15 cellular contexts compared by ENCODE assay signal in genomic region chr4:42641696-42642095, GRCh38. TPM values are rescaled to one million over a fixed set of nuclear protein-coding genes. Genes with fewer than 3 reads are reported as not detected.
DNase-seq lines count a peak whose midpoint lies in the region; ATAC-seq and TF ChIP-seq lines count a peak whose summit lies in the region.
"Had no signal": no experiment of that assay in that cellular context is flagged by ENCODE, and none has a peak within 500 bp of the region (broad histone marks: within the 10 kb centered on the region; RNA-seq: fewer than 3 reads in every experiment).

No MANE protein-coding gene starts in this region.

- ATAC-seq in GM21717 (IDR thresholded peaks at IDR 0.05; ENCODE audit: unreplicated experiment), result peak; percentile 20
- ATAC-seq in activated T-helper 17 cell treated with anti-CD3 and anti-CD28 coated beads, Interleukin-2, amount 50 U/mL, for 72 hours (replicated peaks), result peak; percentile 72
- no peak for ATAC-seq in natural killer cell
- ATAC-seq in GM18873 (IDR thresholded peaks at IDR 0.05; ENCODE audit: low FRiP score, unreplicated experiment), result no peak
- no peak for ATAC-seq in GM21423 (IDR thresholded peaks at IDR 0.05; ENCODE audit: unreplicated experiment)
- ATAC-seq: sciatic nerve had no signal

- intact Hi-C loops in natural killer cell (cut with micrococcal nuclease), result loop anchor here (2.0 kb wide), 1 partner anchor 13 kb away; no protein-coding TSS in a partner anchor

- H3K36me3 Mint-ChIP-seq in activated T-helper 17 cell treated with anti-CD3 and anti-CD28 coated beads, Interleukin-2, amount 50 U/mL, for 72 hours (ENCODE audit: low read depth), result no peaks in the 10 kb centered on the region
- H3K36me3 Mint-ChIP-seq in natural killer cell, result no peaks in the 10 kb centered on the region
- H3K36me3 Mint-ChIP-seq: CD14-positive monocyte had no signal

- DNase-seq in GM06990 (ENCODE audit: extremely low read depth, insufficient read length) (peak; percentile 63), natural killer cell (no peak), DMS 273 treated with DMSO at 0.1 percent for 48 hours (lab: John Stamatoyannopoulos, UW) (no peak), superior temporal gyrus (ENCODE audit: extremely low spot score) (no peak)
- DNase-seq: KBM-7, kidney glomerular epithelial cell, NCI-H187, nephron progenitor cell had no signal

- H3K4me1 Mint-ChIP-seq in activated T-helper 17 cell treated with anti-CD3 and anti-CD28 coated beads, Interleukin-2, amount 50 U/mL, for 72 hours, result peaks cover 41% of the 10 kb centered on the region
- H3K4me1 Mint-ChIP-seq in natural killer cell, result peaks cover 91 to 98% of the 10 kb centered on the region in 2 donors
- H3K4me1 Mint-ChIP-seq: nephron progenitor cell had no signal

- no peaks in the 10 kb centered on the region for H3K36me3 ChIP-seq in GM06990 (ENCODE audit: control insufficient read depth, insufficient read depth, low read length)
- H3K36me3 ChIP-seq: suprapubic skin had no signal

- H3K27ac Mint-ChIP-seq in activated T-helper 17 cell treated with anti-CD3 and anti-CD28 coated beads, Interleukin-2, amount 50 U/mL, for 72 hours, result peak overlapping the region; percentile 86
- H3K27ac Mint-ChIP-seq in natural killer cell, result peak overlapping the region; percentile 83 to 91
- H3K27ac Mint-ChIP-seq: CD14-positive monocyte, nephron progenitor cell had no signal

- H3K4me3 Mint-ChIP-seq in activated T-helper 17 cell treated with anti-CD3 and anti-CD28 coated beads, Interleukin-2, amount 50 U/mL, for 72 hours, result peak overlapping the region; percentile 69
- H3K4me3 Mint-ChIP-seq in natural killer cell, result peak overlapping the region; percentile 29
- H3K4me3 Mint-ChIP-seq: CD14-positive monocyte, nephron progenitor cell had no signal

- H3K4me3 ChIP-seq in GM06990 (replicated peaks; ENCODE audit: low read depth, low read length), result peak overlapping the region; percentile 46
- H3K4me3 ChIP-seq: suprapubic skin had no signal

- TF ChIP-seq CTCF in GM06990 (IDR thresholded peaks at IDR 0.05; ENCODE audit: insufficient read depth, low read length, poor library complexity, severe bottlenecking), result no peak
- no peak for TF ChIP-seq CTCF in natural killer cell (IDR thresholded peaks at IDR 0.05)

- no peaks in the 10 kb centered on the region for H3K27me3 Mint-ChIP-seq in activated T-helper 17 cell treated with anti-CD3 and anti-CD28 coated beads, Interleukin-2, amount 50 U/mL, for 72 hours
- no peaks in the 10 kb centered on the region for H3K27me3 Mint-ChIP-seq in natural killer cell (ENCODE audit: low read depth in 2 of 2)

- H3K9me3 Mint-ChIP-seq in activated T-helper 17 cell treated with anti-CD3 and anti-CD28 coated beads, Interleukin-2, amount 50 U/mL, for 72 hours, result no peaks in the 10 kb centered on the region
- no peaks in the 10 kb centered on the region for H3K9me3 Mint-ChIP-seq in natural killer cell
- H3K9me3 Mint-ChIP-seq: CD14-positive monocyte, nephron progenitor cell had no signal

- no peaks in the 10 kb centered on the region for H3K27me3 ChIP-seq in GM06990 (replicated peaks; ENCODE audit: control insufficient read depth, insufficient read depth, low read length)
- H3K27me3 ChIP-seq: suprapubic skin had no signal

RNA-seq across cellular contexts. Expression of gene ATP8A1, which starts 15.2 kb away (rescaled TPM):
- 10 to 100 TPM; 17.0 to 29.2 TPM for total RNA-seq in activated T-helper 17 cell treated with anti-CD3 and anti-CD28 coated beads, Interleukin-2, amount 50 U/mL, for 72 hours
- total RNA-seq in natural killer cell, result 100 to 1,000 TPM in 2 of 3 donors, 10 to 100 TPM in 1; 84.8 to 156 (median 147) TPM

Comparison
In these comparisons a context has a peak if more than half of its experiments do, and no peak if none do; other contexts are left out.
1. ATAC-seq: peak in GM21717 (single experiment) and activated T-helper 17 cell treated with anti-CD3 and anti-CD28 coated beads, Interleukin-2, amount 50 U/mL, for 72 hours (single experiment); none in natural killer cell (0 of 3), GM18873 (single experiment) and GM21423 (single experiment).